ENCODE assay signal across 1 cellular context in the genomic region with DNA sequence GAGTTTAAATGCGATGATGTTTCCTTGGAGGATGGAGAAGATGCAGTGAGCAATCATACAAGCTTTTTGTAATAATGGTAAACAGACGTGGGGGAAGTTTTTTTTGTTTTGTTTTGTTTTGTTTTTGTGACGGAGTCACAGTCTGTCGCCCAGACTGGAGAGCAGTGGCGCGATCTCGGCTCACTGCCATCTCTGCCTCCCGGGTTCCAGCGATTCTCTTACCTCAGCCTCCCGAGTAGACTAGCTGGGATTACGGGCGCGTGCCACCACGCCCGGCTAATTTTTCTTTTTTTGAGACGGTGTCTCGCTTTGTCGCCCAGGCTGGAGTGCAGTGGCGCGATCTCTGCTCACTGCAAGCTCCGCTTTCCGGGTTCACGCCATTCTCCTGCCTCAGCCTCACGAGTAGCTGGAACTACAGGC.
TF ChIP-seq lines count a peak whose summit lies in the region.

No MANE protein-coding gene starts in this region.

TF ChIP-seq in HEK293, 187 proteins besides CTCF, POLR2A, EP300 and RAD21:
- TF ChIP-seq ZBTB20 (tag by site-specific recombination; IDR thresholded peaks at IDR 0.05) (peak; percentile 30; the same call in 1 of the 2 replicates), GLIS1 (tag by site-specific recombination; IDR thresholded peaks at IDR 0.05) (0 out of 2 replicates have a peak, but pooled peaks have one; percentile 4), ZFP3 (tag by site-specific recombination; IDR thresholded peaks at IDR 0.05; ENCODE audit: low read depth) (0 out of 2 replicates have a peak, but pooled peaks have one; percentile 9)
- TF ChIP-seq, protein P1, sequence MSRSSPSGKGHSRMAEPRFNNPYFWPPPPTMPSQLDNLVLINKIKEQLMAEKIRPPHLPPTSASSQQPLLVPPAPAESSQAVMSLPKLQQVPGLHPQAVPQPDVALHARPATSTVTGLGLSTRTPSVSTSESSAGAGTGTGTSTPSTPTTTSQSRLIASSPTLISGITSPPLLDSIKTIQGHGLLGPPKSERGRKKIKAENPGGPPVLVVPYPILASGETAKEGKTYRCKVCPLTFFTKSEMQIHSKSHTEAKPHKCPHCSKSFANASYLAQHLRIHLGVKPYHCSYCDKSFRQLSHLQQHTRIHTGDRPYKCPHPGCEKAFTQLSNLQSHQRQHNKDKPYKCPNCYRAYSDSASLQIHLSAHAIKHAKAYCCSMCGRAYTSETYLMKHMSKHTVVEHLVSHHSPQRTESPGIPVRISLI (tag by site-specific recombination; IDR thresholded peaks at IDR 0.05): 0 out of 2 replicates have a peak, but pooled peaks have one; percentile 29
